ENCODE assay signal across 1 cellular context in the genomic region with DNA sequence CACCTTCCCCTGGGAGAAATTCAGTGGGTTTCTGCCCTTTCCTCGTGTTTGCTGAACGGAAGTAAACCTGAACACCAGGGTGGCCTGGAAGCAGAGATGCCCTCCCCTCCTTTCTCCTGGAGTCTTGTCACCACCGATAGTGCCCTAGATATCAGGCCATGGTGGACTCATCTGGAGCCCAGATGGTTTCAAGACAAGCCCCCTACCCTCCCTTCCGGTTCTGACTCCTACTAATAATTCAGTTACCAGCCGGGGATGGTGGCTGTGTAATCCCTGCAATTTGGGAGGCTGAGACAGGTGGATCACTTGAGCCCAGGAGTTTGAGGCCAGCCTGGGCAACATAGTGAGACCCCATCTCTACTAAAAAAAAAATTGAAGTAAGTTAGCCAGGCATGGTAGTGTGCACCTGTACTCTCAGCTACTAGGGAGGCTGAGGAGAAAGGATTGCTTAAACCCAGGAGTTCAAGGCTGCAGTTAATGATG.
TF ChIP-seq lines count a peak whose summit lies in the region.

No MANE protein-coding gene starts in this region.

TF ChIP-seq in HepG2, 621 proteins besides CTCF, POLR2A, EP300 and RAD21:
- TF ChIP-seq HNRNPL (IDR thresholded peaks at IDR 0.05; ENCODE audit: low read depth, low read length) (no peak), ZNF121 (CRISPR knock-in tag; IDR thresholded peaks at IDR 0.05) (peak; percentile 46)
